In genomic region chr13:38872693-38873092, GRCh38 we compare ENCODE assay signal across 8 cellular contexts.
DNase-seq lines count a peak whose midpoint lies in the region; ATAC-seq lines count a peak whose summit lies in the region.

No MANE protein-coding gene starts in this region.

- DNase-seq in NOMO-1 treated with DMSO at 0.1 percent for 48 hours (lab: John Stamatoyannopoulos, UW; ENCODE audit: unreplicated experiment): peak; percentile 17
- DNase-seq in NOMO-1 treated with dmso at 0.1 percent for 144 hours (lab: John Stamatoyannopoulos, UW; ENCODE audit: unreplicated experiment): no peak
- peak; percentile 77 for DNase-seq in NCI-H82 (lab: John Stamatoyannopoulos, UW)
- DNase-seq in activated naive CD8-positive, alpha-beta T cell treated with anti-CD3 and anti-CD28 coated beads for 36 hours: peak; percentile 15
- peak; percentile 61 for DNase-seq in iPS-NIHi11 (ENCODE audit: low spot score)
- peak; percentile 37 for DNase-seq in stimulated activated CD4-positive, alpha-beta T cell treated with anti-CD3 and anti-CD28 coated beads, Interleukin-4, amount 100 ng/mL, for 24 hours

- no peak overlapping the region for H3K4me3 Mint-ChIP-seq in activated naive CD8-positive, alpha-beta T cell treated with anti-CD3 and anti-CD28 coated beads for 36 hours

- H3K27ac Mint-ChIP-seq in activated naive CD8-positive, alpha-beta T cell treated with anti-CD3 and anti-CD28 coated beads for 36 hours: no peak overlapping the region

- no peaks in the 10 kb centered on the region for H3K4me1 Mint-ChIP-seq in activated naive CD8-positive, alpha-beta T cell treated with anti-CD3 and anti-CD28 coated beads for 36 hours

- no peaks in the 10 kb centered on the region for H3K36me3 Mint-ChIP-seq in activated naive CD8-positive, alpha-beta T cell treated with anti-CD3 and anti-CD28 coated beads for 36 hours

- H3K9me3 Mint-ChIP-seq in activated naive CD8-positive, alpha-beta T cell treated with anti-CD3 and anti-CD28 coated beads for 36 hours: no peaks in the 10 kb centered on the region

- H3K27me3 Mint-ChIP-seq in activated naive CD8-positive, alpha-beta T cell treated with anti-CD3 and anti-CD28 coated beads for 36 hours: peaks cover 12% of the 10 kb centered on the region

- ATAC-seq in HG02678 (IDR thresholded peaks at IDR 0.05; ENCODE audit: unreplicated experiment): peak; percentile 62
- no peak for ATAC-seq in HG03520 (IDR thresholded peaks at IDR 0.05; ENCODE audit: unreplicated experiment)
